Comparison of ENCODE assay signal across 14 cellular contexts in the genomic region with DNA sequence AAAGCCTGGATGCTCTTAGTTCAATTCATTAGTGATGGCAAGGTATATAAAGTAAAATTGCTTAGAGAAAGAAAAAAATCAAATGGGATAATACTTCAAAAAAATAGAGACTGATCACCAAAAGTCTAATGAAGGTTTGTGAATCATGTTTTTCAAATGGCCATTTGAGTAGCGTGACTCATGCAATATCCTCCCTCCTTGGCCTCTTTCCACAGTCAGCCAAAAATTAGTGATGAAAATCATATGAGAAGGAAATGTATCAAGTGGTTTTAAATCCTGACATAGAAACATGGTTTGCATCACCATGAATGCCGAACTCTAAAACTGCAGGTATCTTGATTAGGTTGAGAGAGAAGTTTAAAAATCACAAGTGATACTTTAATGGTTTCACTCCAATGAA. TPM values are rescaled to one million over a fixed set of nuclear protein-coding genes. Genes with fewer than 3 reads are reported as not detected.
A peak's percentile ranks its signal among the peaks of the same experiment; 100 is the strongest.
DNase-seq lines count a peak whose midpoint lies in the region; ATAC-seq lines count a peak whose summit lies in the region.
"Had no signal": no experiment of that assay in that cellular context is flagged by ENCODE, and none has a peak within 500 bp of the region (broad histone marks: within the 10 kb centered on the region; RNA-seq: fewer than 3 reads in every experiment).

No MANE protein-coding gene starts in this region.

- H3K9me3 Mint-ChIP-seq in stimulated activated memory B cell treated with anti-CD40 and anti-IgM and Interleukin-4, amounts not matched to agents 10 μg/mL and 1 μg/mL and 100 μg/mL, for 72 hours = peaks cover under 1% of the 10 kb centered on the region
- H3K9me3 Mint-ChIP-seq in activated naive CD4-positive, alpha-beta T cell treated with anti-CD3 and anti-CD28 coated beads for 36 hours = peaks cover under 1% of the 10 kb centered on the region
- H3K9me3 Mint-ChIP-seq: activated T-cell treated with anti-CD3 and anti-CD28 coated beads, Interleukin-2, amount 50 U/mL, for 72 hours; stimulated activated naive CD8-positive, alpha-beta T cell treated with anti-CD3 and anti-CD28 coated beads, Interleukin-15, Interleukin-2, amounts not matched to agents 100 ng/mL and 50 ng/mL, for 24 hours had no signal

- intact Hi-C loops in activated naive CD4-positive, alpha-beta T cell treated with anti-CD3 and anti-CD28 coated beads for 36 hours (cut with micrococcal nuclease) = loop anchor here (10.0 kb wide), 1 partner anchor 300 kb away; no protein-coding TSS in a partner anchor

- H3K4me3 Mint-ChIP-seq in stimulated activated memory B cell treated with anti-CD40 and anti-IgM and Interleukin-4, amounts not matched to agents 10 μg/mL and 1 μg/mL and 100 μg/mL, for 72 hours = peak overlapping the region; percentile 19
- no peak overlapping the region for H3K4me3 Mint-ChIP-seq in activated naive CD4-positive, alpha-beta T cell treated with anti-CD3 and anti-CD28 coated beads for 36 hours

- in situ Hi-C loops in G401 (cut with HindIII; ENCODE audit: low sequenced_read_pairs) = no loop called here

- peaks cover 3% of the 10 kb centered on the region for H3K36me3 Mint-ChIP-seq in stimulated activated memory B cell treated with anti-CD40 and anti-IgM and Interleukin-4, amounts not matched to agents 10 μg/mL and 1 μg/mL and 100 μg/mL, for 72 hours
- H3K36me3 Mint-ChIP-seq in activated naive CD4-positive, alpha-beta T cell treated with anti-CD3 and anti-CD28 coated beads for 36 hours (ENCODE audit: low read depth) = no peaks in the 10 kb centered on the region

- H3K4me1 Mint-ChIP-seq in stimulated activated memory B cell treated with anti-CD40 and anti-IgM and Interleukin-4, amounts not matched to agents 10 μg/mL and 1 μg/mL and 100 μg/mL, for 72 hours = peaks cover 56% of the 10 kb centered on the region
- H3K4me1 Mint-ChIP-seq in activated naive CD4-positive, alpha-beta T cell treated with anti-CD3 and anti-CD28 coated beads for 36 hours (ENCODE audit: low read depth) = peaks cover 20% of the 10 kb centered on the region

- no peaks in the 10 kb centered on the region for H3K27me3 Mint-ChIP-seq in stimulated activated memory B cell treated with anti-CD40 and anti-IgM and Interleukin-4, amounts not matched to agents 10 μg/mL and 1 μg/mL and 100 μg/mL, for 72 hours
- H3K27me3 Mint-ChIP-seq in activated naive CD4-positive, alpha-beta T cell treated with anti-CD3 and anti-CD28 coated beads for 36 hours (ENCODE audit: low read depth) = peaks cover 5% of the 10 kb centered on the region

- ATAC-seq in stimulated activated memory B cell treated with anti-CD40 and anti-IgM and Interleukin-4, amounts not matched to agents 10 μg/mL and 1 μg/mL and 100 μg/mL, for 72 hours = no peak
- ATAC-seq: activated CD4-positive, CD25-positive, alpha-beta regulatory T cell treated with anti-CD3 and anti-CD28 coated beads, Interleukin-2, amount 50 U/mL, for 24 hours; activated T-cell treated with anti-CD3 and anti-CD28 coated beads, Interleukin-2, amount 50 U/mL, for 72 hours had no signal

- DNase-seq in G401 (ENCODE audit: low spot score) (peak; percentile 39), RKO (ENCODE audit: low spot score) (peak; percentile 46), fibroblast of gingiva (ENCODE audit: low read depth) (peak; percentile 68)
- no peak for DNase-seq in activated CD4-positive, alpha-beta T cell treated with anti-CD3 and anti-CD28 coated beads for 4 hours
- DNase-seq in activated naive CD4-positive, alpha-beta T cell treated with anti-CD3 and anti-CD28 coated beads for 36 hours = no peak
- DNase-seq in activated naive CD4-positive, alpha-beta T cell treated with Interleukin-2 at 50 U/mL for 16 hours = no peak
- DNase-seq: activated T-cell treated with anti-CD3 and anti-CD28 coated beads, Interleukin-2, amount 50 U/mL, for 72 hours; NCI-H1048; SIG-M5; stimulated activated CD4-positive, alpha-beta T cell treated with anti-CD3 and anti-CD28 coated beads, Interleukin-4, amount 100 ng/mL, for 1 hour had no signal

- no peak overlapping the region for H3K27ac Mint-ChIP-seq in stimulated activated memory B cell treated with anti-CD40 and anti-IgM and Interleukin-4, amounts not matched to agents 10 μg/mL and 1 μg/mL and 100 μg/mL, for 72 hours
- no peak overlapping the region for H3K27ac Mint-ChIP-seq in activated naive CD4-positive, alpha-beta T cell treated with anti-CD3 and anti-CD28 coated beads for 36 hours
- H3K27ac Mint-ChIP-seq: activated T-cell treated with anti-CD3 and anti-CD28 coated beads, Interleukin-2, amount 50 U/mL, for 72 hours; progenitor cell of endocrine pancreas; stimulated activated naive CD8-positive, alpha-beta T cell treated with anti-CD3 and anti-CD28 coated beads, Interleukin-15, Interleukin-2, amounts not matched to agents 100 ng/mL and 50 ng/mL, for 24 hours had no signal

- CTCF ChIA-PET in activated naive CD4-positive, alpha-beta T cell treated with anti-CD3 and anti-CD28 coated beads for 36 hours (lab: Charles Lee) = no interaction called here

RNA-seq across cellular contexts. Expression of gene COL19A1, which starts 1.2 kb away (rescaled TPM):
- not detected in 2 replicates for total RNA-seq in G401 (2014; rRNA removed; shearing (Covaris generic))
- total RNA-seq in activated naive CD4-positive, alpha-beta T cell treated with anti-CD3 and anti-CD28 coated beads for 36 hours = under 1 TPM in 1 of 2 experiments, not detected in 1; 0.26 TPM

Comparison
In these comparisons a context has a peak if more than half of its experiments do, and no peak if none do; other contexts are left out.
1. DNase-seq: peak in G401 (single experiment), RKO (single experiment) and fibroblast of gingiva (single experiment); none in activated CD4-positive, alpha-beta T cell treated with anti-CD3 and anti-CD28 coated beads for 4 hours (0 of 2), activated naive CD4-positive, alpha-beta T cell treated with anti-CD3 and anti-CD28 coated beads for 36 hours (single experiment) and activated naive CD4-positive, alpha-beta T cell treated with Interleukin-2 at 50 U/mL for 16 hours (single experiment).